ENCODE assay signal across 8 cellular contexts in the genomic region with DNA sequence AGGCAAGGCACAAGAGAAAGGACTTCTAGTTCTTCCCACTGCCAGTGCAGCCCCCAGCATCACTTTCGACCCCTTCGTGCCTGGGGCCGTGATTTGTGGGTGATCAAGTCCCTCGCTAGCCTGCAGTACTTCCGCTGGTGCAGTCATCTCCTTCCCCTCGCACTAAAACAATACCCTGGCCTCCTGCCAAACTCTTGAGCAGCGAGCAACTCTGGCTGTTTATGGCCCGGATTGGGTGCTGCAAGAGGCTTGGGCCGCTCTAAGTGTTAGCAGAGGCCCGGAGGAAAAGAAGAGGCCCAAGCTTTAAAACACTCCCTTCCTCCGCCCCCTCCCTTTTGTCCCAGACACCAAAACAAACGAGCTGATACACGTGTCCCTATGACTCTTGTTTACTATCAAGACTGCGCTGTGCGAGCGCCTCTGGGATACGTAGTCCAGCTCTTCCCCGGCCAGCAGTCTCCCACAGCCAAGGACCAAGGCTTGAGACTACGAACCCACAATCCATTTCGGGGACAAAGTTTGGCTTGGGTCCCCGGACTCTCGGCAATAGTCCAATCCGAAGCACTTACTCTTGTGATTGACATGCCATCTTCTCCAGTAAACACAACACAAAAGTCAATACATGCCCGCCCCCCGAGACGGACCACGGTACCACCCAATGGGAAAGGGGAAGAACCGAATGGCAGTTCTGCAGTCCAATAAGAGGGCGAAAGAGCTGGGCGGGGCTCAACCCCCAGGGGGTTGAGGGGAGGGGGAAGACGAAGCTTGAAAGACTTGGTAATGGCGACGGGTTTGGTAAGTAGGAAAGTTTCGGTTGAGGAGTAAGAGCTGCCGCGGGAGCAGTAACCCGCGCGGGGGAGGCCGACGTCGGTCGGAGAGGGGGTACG. TPM values are rescaled to one million over a fixed set of nuclear protein-coding genes. Genes with fewer than 3 reads are reported as not detected.
DNase-seq lines count a peak whose midpoint lies in the region; ATAC-seq, FAIRE-seq and TF ChIP-seq lines count a peak whose summit lies in the region.

Gene HBP1, plus strand, starts transcription at position 771 of the 887 bp plus-strand sequence. CDS start 10,891 bp downstream, outside the sequence.

- peak within 1 kb of the TSS; percentile 97 for H2AK9ac ChIP-seq in IMR-90 (replicated peaks; ENCODE audit: low read depth, low read length, poor library complexity)

- dilution Hi-C loops in IMR-90 (cut with HindIII; ENCODE audit: low sequenced_read_pairs, unreplicated experiment), result no loop called here
- dilution Hi-C loops in endothelial cell of umbilical vein (cut with MboI; ENCODE audit: extremely low pct_ligation_motif_present, low sequenced_read_pairs), result no loop called here

- H2BK20ac ChIP-seq in IMR-90 (ENCODE audit: low read depth, low read length), result peak within 1 kb of the TSS; percentile 11; the same call in 1 of the 2 replicates

- POLR2A ChIA-PET in IMR-90 (lab: Charles Lee; ENCODE audit: unreplicated experiment) (interaction anchor here (0.6 to 1.1 kb wide), 5 partner anchors 9 to 1009 kb away, joined by 3 to 5 read pairs (median 4); no protein-coding TSS in a partner anchor), endothelial cell of umbilical vein (lab: Charles Lee) (interaction anchor here (0.6 to 1.7 kb wide), 14 partner anchors 9 to 708 kb away, joined by 3 to 10 read pairs (median 3); no protein-coding TSS in a partner anchor)

- CTCF ChIA-PET in IMR-90 (lab: Yijun Ruan, JAX), result interaction anchor here (0.6 to 0.9 kb wide), 9 partner anchors 11 to 661 kb away, joined by 3 to 6 read pairs (median 3); no protein-coding TSS in a partner anchor
- CTCF ChIA-PET in endothelial cell of umbilical vein (lab: Charles Lee), result interaction anchor here (0.6 to 3.1 kb wide), 13 partner anchors 11 to 992 kb away, joined by 3 to 25 read pairs (median 5); no protein-coding TSS in a partner anchor

- DNase-seq in D721Med (ENCODE audit: insufficient read length, low spot score) (peak; percentile 64), IMR-90 (peak; percentile 100), OCI-M1 (lab: John Stamatoyannopoulos, UW) (peak; percentile 98), activated T-cell treated with anti-CD3 and anti-CD28 coated beads for 24 hours (ENCODE audit: low read depth) (peak; percentile 98), endothelial cell of umbilical vein (ENCODE audit: low read depth, low spot score) (peak; percentile 100), midbrain (lab: John Stamatoyannopoulos, UW) (peak; percentile 100)
- peak; percentile 95 to 96 for DNase-seq in stimulated activated CD8-positive, alpha-beta memory T cell treated with anti-CD3 and anti-CD28 coated beads, Interleukin-2, amount 100 ng/mL, for 1 hour (ENCODE audit: low read depth in 2 of 2)

- H2AFZ ChIP-seq in IMR-90 (replicated peaks; ENCODE audit: low read length, poor library complexity) (peak within 1 kb of the TSS; percentile 98), endothelial cell of umbilical vein (ENCODE audit: low read depth, low read length) (peak within 1 kb of the TSS; percentile 44)

- H4K91ac ChIP-seq in IMR-90 (ENCODE audit: insufficient read depth, low read depth, low read length), result peak within 1 kb of the TSS; percentile 60

- FAIRE-seq in D721Med (lab: Jason Lieb, UNC) (peak; percentile 85), endothelial cell of umbilical vein (lab: Jason Lieb, UNC) (peak; percentile 97)

- TF ChIP-seq POLR2A in IMR-90 (IDR thresholded peaks at IDR 0.05; ENCODE audit: low read depth, low read length), result peak; percentile 79
- TF ChIP-seq POLR2A in endothelial cell of umbilical vein (IDR thresholded peaks at IDR 0.05; ENCODE audit: low read depth, low read length), result peak; percentile 53

- BruUV-seq in IMR-90 (replicated peaks; lab: Mats Ljungman, UMichigan) (no TSS peak), endothelial cell of umbilical vein (replicated peaks; lab: Mats Ljungman, UMichigan) (no TSS peak)

- H3K36me3 ChIP-seq in IMR-90 (ENCODE audit: control insufficient read depth, insufficient read depth, low read length) (peaks cover 3% of the 10 kb centered on the region), endothelial cell of umbilical vein (ENCODE audit: control insufficient read depth in 2 of 2, extremely low read depth in 1 of 2, insufficient read depth in 2 of 2, low read length in 2 of 2) (no peaks in the 10 kb centered on the region)

- peak within 1 kb of the TSS; percentile 68 for H3K14ac ChIP-seq in IMR-90 (replicated peaks; ENCODE audit: low read depth, low read length)

- no peak for TF ChIP-seq RAD21 in IMR-90 (IDR thresholded peaks at IDR 0.05; ENCODE audit: low read length)

- H4K20me1 ChIP-seq in IMR-90 (ENCODE audit: insufficient read depth, low read length), result peaks cover 20% of the 10 kb centered on the region
- peaks cover 4% of the 10 kb centered on the region for H4K20me1 ChIP-seq in endothelial cell of umbilical vein (replicated peaks; ENCODE audit: control insufficient read depth, extremely low read depth, insufficient read depth, low read length)

- peak within 1 kb of the TSS; percentile 85 for H3K23ac ChIP-seq in IMR-90 (ENCODE audit: low read depth, low read length)

- WGBS in IMR-90 (ENCODE audit: extremely low coverage in 2 of 2, insufficient read length in 1 of 2), 2 experiments, result 0% methylated on average over 19 of the region's 44 CpGs; no CpG with 5 or more reads in 1 of the 2 experiments

- ATAC-seq in GM21528 (IDR thresholded peaks at IDR 0.05; ENCODE audit: low FRiP score, unreplicated experiment), result peak; percentile 91
- peak; percentile 90 for ATAC-seq in IMR-90 (ENCODE audit: low read depth)

- in situ Hi-C loops in IMR-90 (cut with MboI; ENCODE audit: low sequenced_read_pairs), result no loop called here

- peak within 1 kb of the TSS; percentile 67 for H3K4me3 ChIP-seq in IMR-90 (ENCODE audit: insufficient read depth, low read depth, low read length)
- H3K4me3 ChIP-seq in endothelial cell of umbilical vein (replicated peaks in 1 of 3; ENCODE audit: insufficient read depth in 1 of 3, low read depth in 1 of 3, low read length in 3 of 3), result peak within 1 kb of the TSS; percentile 81 to 97 (median 93)

- peak within 1 kb of the TSS; percentile 74 for H3K9ac ChIP-seq in IMR-90 (ENCODE audit: low read depth, low read length)
- peak within 1 kb of the TSS; percentile 93 for H3K9ac ChIP-seq in endothelial cell of umbilical vein (replicated peaks; ENCODE audit: extremely low read depth, insufficient read depth, low read length)

- H4K5ac ChIP-seq in IMR-90 (ENCODE audit: low read depth, low read length), result peak within 1 kb of the TSS; percentile 77

- no peaks in the 10 kb centered on the region for H3K4me1 ChIP-seq in IMR-90 (ENCODE audit: control insufficient read depth, insufficient read depth, low read length)
- peaks cover 40% of the 10 kb centered on the region for H3K4me1 ChIP-seq in endothelial cell of umbilical vein (ENCODE audit: control insufficient read depth, extremely low read depth, insufficient read depth, low read length)

- peak within 1 kb of the TSS; percentile 24; the same call in 1 of the 3 replicates for H2BK15ac ChIP-seq in IMR-90 (ENCODE audit: low read depth, low read length)

- intact Hi-C loops in IMR-90 (cut with micrococcal nuclease) (loop anchor here (1.0 to 5.0 kb wide), 2 partner anchors 45 to 376 kb away; no protein-coding TSS in a partner anchor), endothelial cell of umbilical vein (cut with micrococcal nuclease) (loop anchor here (1.0 to 10.0 kb wide), 7 partner anchors 89 to 634 kb away; no protein-coding TSS in a partner anchor)

- H2BK120ac ChIP-seq in IMR-90 (ENCODE audit: low read depth, low read length), result peak within 1 kb of the TSS; percentile 61; the same call in 1 of the 2 replicates

- H3K9me1 ChIP-seq in IMR-90 (ENCODE audit: insufficient read depth, low read length) (no peaks in the 10 kb centered on the region), endothelial cell of umbilical vein (replicated peaks; ENCODE audit: control insufficient read depth, extremely low read depth, insufficient read depth, low read length) (no peaks in the 10 kb centered on the region)

- H2AK5ac ChIP-seq in IMR-90 (ENCODE audit: low read depth, low read length), result peak within 1 kb of the TSS; percentile 41; the same call in 1 of the 2 replicates

- peak within 1 kb of the TSS; percentile 88 for H3K18ac ChIP-seq in IMR-90 (ENCODE audit: low read depth, low read length)

- H3K27me3 ChIP-seq in IMR-90 (ENCODE audit: control insufficient read depth, insufficient read depth, low read length), result no peaks in the 10 kb centered on the region
- no peaks in the 10 kb centered on the region for H3K27me3 ChIP-seq in endothelial cell of umbilical vein (ENCODE audit: control insufficient read depth in 2 of 2, insufficient read depth in 2 of 2, low read length in 2 of 2)

- H3K4ac ChIP-seq in IMR-90 (ENCODE audit: low read depth, low read length), result peak within 1 kb of the TSS; percentile 84

- H3K9me3 ChIP-seq in IMR-90 (ENCODE audit: control insufficient read depth, insufficient read depth, low read length) (no peaks in the 10 kb centered on the region), endothelial cell of umbilical vein (replicated peaks; ENCODE audit: control insufficient read depth, insufficient read depth, low read length) (no peaks in the 10 kb centered on the region)

- H3K56ac ChIP-seq in IMR-90 (ENCODE audit: extremely low read depth, insufficient read depth, low read length), result peak within 1 kb of the TSS; percentile 45; the same call in 1 of the 2 replicates

- H2BK5ac ChIP-seq in IMR-90 (ENCODE audit: low read depth, low read length, poor library complexity, severe bottlenecking), result peak within 1 kb of the TSS; percentile 88

- H3K79me1 ChIP-seq in IMR-90 (ENCODE audit: low read depth in 1 of 2, low read length in 2 of 2), result peaks cover 0 to 26% of the 10 kb centered on the region in 2 experiments; a peak in 3 of 4 replicates

- H3K27ac ChIP-seq in IMR-90 (ENCODE audit: insufficient read depth, low read length), result peak within 1 kb of the TSS; percentile 88
- peak within 1 kb of the TSS; percentile 92 for H3K27ac ChIP-seq in endothelial cell of umbilical vein (ENCODE audit: insufficient read depth, low read depth, low read length)

- H3K79me2 ChIP-seq in endothelial cell of umbilical vein (ENCODE audit: control insufficient read depth, insufficient read depth, low read length), result peaks cover 35% of the 10 kb centered on the region

- H4K8ac ChIP-seq in IMR-90 (ENCODE audit: low read depth in 2 of 2, low read length in 2 of 2), result peak within 1 kb of the TSS; percentile 6 to 75; a peak in 3 of 4 replicates

- TF ChIP-seq CTCF in D721Med (IDR thresholded peaks at IDR 0.05; ENCODE audit: insufficient read depth, missing control alignments) (no peak), IMR-90 (conservative IDR thresholded peaks at IDR 0.05; ENCODE audit: low read depth, low read length) (no peak), endothelial cell of umbilical vein (IDR thresholded peaks at IDR 0.05; ENCODE audit: extremely low read depth in 1 of 2, insufficient read depth in 1 of 2, low read depth in 1 of 2, low read length in 2 of 2) (no peak)

- H3K4me2 ChIP-seq in IMR-90 (ENCODE audit: low read depth, low read length), result peak within 1 kb of the TSS; percentile 91
- peak within 1 kb of the TSS; percentile 98 for H3K4me2 ChIP-seq in endothelial cell of umbilical vein (ENCODE audit: insufficient read depth, low read length)

RNA-seq across cellular contexts. Expression of gene HBP1, which starts in this region (rescaled TPM):
- total RNA-seq in IMR-90 (2012; rRNA removed), result 69.9 and 70.0 TPM in 2 replicates
- 19.0 and 27.1 TPM in 2 replicates for polyA plus RNA-seq in IMR-90 (2012; rRNA removed)
- 7.8 and 10.8 TPM in 2 replicates for polyA plus RNA-seq in IMR-90 (2012; cell fraction: cytosol; rRNA removed)
- 11.3 and 41.1 TPM in 2 replicates for polyA plus RNA-seq in IMR-90 (2012; cell fraction: nucleus; rRNA removed; ENCODE audit: low replicate concordance)
- total RNA-seq in endothelial cell of umbilical vein, result 50.1 and 63.4 TPM in 2 replicates
- polyA plus RNA-seq in endothelial cell of umbilical vein, result 43.4 and 49.6 TPM in 2 replicates
- polyA plus RNA-seq in endothelial cell of umbilical vein (2011; cell fraction: cytosol; rRNA removed), result 38.4 and 44.4 TPM in 2 replicates
- 105 and 106 TPM in 2 replicates for polyA plus RNA-seq in endothelial cell of umbilical vein (2011; cell fraction: nucleus; rRNA removed)
- 47.9 and 76.6 TPM in 2 replicates for polyA plus RNA-seq in endothelial cell of umbilical vein (2012)
- 122 and 136 TPM in 2 replicates for polyA minus RNA-seq in endothelial cell of umbilical vein
- polyA minus RNA-seq in endothelial cell of umbilical vein (2011; cell fraction: cytosol; rRNA and poly(A)+ RNA removed), result 21.4 TPM
- 193 and 248 TPM in 2 replicates for polyA minus RNA-seq in endothelial cell of umbilical vein (2011; cell fraction: nucleus; rRNA and poly(A)+ RNA removed)

Comparison
In these comparisons a context has a peak if more than half of its experiments do, and no peak if none do; other contexts are left out.
1. Peak in every context shown above with its lines: DNase-seq, ATAC-seq, H3K4me3 ChIP-seq and H3K27ac ChIP-seq.